In genomic region chr12:949337-950099, GRCh38 we compare ENCODE assay signal across 1 cellular context.
TF ChIP-seq lines count a peak whose summit lies in the region.

TSS of gene RAD52 (minus strand) at chr12:949694. CDS start at chr12:933058, 16,636 bp downstream.

TF ChIP-seq in K562, 482 proteins besides CTCF, POLR2A, EP300 and RAD21 (continued from another document and continues in another):
- TF ChIP-seq ZBTB9 (CRISPR knock-in tag; IDR thresholded peaks at IDR 0.05) (0 out of 2 replicates have a peak, but pooled peaks have one; percentile 57), HMBOX1 (IDR thresholded peaks at IDR 0.05) (peak; percentile 71; the same call in 1 of the 2 replicates), TFE3 (CRISPR knock-in tag; IDR thresholded peaks at IDR 0.05) (no peak), THAP12 (CRISPR knock-in tag; IDR thresholded peaks at IDR 0.05) (no peak), RBFOX2 (IDR thresholded peaks at IDR 0.05; ENCODE audit: low read depth, low read length) (peak; percentile 93), STAG1 (CRISPR knock-in tag; IDR thresholded peaks at IDR 0.05; ENCODE audit: borderline replicate concordance) (peak; percentile 76; the same call in 1 of the 2 replicates), GABPB1 (CRISPR knock-in tag; IDR thresholded peaks at IDR 0.05) (peak; percentile 58), PRDM10 (IDR thresholded peaks at IDR 0.05; ENCODE audit: partially characterized antibody) (peak; percentile 68), ARID2 (IDR thresholded peaks at IDR 0.05) (peak; percentile 48; the same call in 1 of the 2 replicates), ATF2 (CRISPR knock-in tag; IDR thresholded peaks at IDR 0.05) (no peak), CC2D1A (IDR thresholded peaks at IDR 0.05) (peak; percentile 70), MYC (IDR thresholded peaks at IDR 0.05; ENCODE audit: low read depth, low read length) (peak; percentile 35; the same call in 1 of the 2 replicates), MYC (CRISPR knock-in tag; IDR thresholded peaks at IDR 0.05; ENCODE audit: borderline replicate concordance, low read depth) (no peak), NONO (IDR thresholded peaks at IDR 0.05; ENCODE audit: low read depth in 2 of 2, low read length in 1 of 2) (peak in 1 of 2 experiments; percentile 20; a peak in 1 of 4 replicates), PHF20 (IDR thresholded peaks at IDR 0.05; ENCODE audit: partially characterized antibody) (peak; percentile 21), HNRNPLL (IDR thresholded peaks at IDR 0.05; ENCODE audit: low read depth, low read length, poor library complexity, severe bottlenecking) (peak; percentile 70), PTTG1 (tag; IDR thresholded peaks at IDR 0.05; ENCODE audit: low read depth) (no peak), MXD1 (CRISPR knock-in tag; IDR thresholded peaks at IDR 0.05; ENCODE audit: borderline replicate concordance, poor library complexity, severe bottlenecking) (no peak), REST (CRISPR knock-in tag; IDR thresholded peaks at IDR 0.05; ENCODE audit: low read depth) (peak; percentile 46; the same call in 1 of the 2 replicates), ZNF644 (tag; IDR thresholded peaks at IDR 0.05; ENCODE audit: low read depth) (no peak; the same call in 1 of the 2 replicates), UBTF (IDR thresholded peaks at IDR 0.05; ENCODE audit: borderline replicate concordance in 1 of 2, low read depth in 2 of 2, low read length in 2 of 2) (0 out of 4 replicates have a peak, but pooled peaks of 1 of the 2 experiments have one; percentile 42), ATF1 (CRISPR knock-in tag; IDR thresholded peaks at IDR 0.05) (no peak), ATF1 (tag; IDR thresholded peaks at IDR 0.05) (peak; percentile 55), GATAD2B (IDR thresholded peaks at IDR 0.05; ENCODE audit: borderline replicate concordance) (peak; percentile 42; the same call in 1 of the 2 replicates), POLR2AphosphoS5 (IDR thresholded peaks at IDR 0.05; ENCODE audit: control insufficient read depth, insufficient read depth, low read depth, low read length) (peak; percentile 69), GMEB1 (CRISPR knock-in tag; IDR thresholded peaks at IDR 0.05) (peak; percentile 21; the same call in 1 of the 2 replicates), TAF9B (IDR thresholded peaks at IDR 0.05; ENCODE audit: partially characterized antibody) (peak; percentile 61), TBL1XR1 (IDR thresholded peaks at IDR 0.05; ENCODE audit: low read length in 2 of 2) (0 out of 4 replicates have a peak, but pooled peaks of 1 of the 2 experiments have one; percentile 17), FOXK1 (CRISPR knock-in tag; IDR thresholded peaks at IDR 0.05; ENCODE audit: borderline replicate concordance) (no peak), ZNF76 (CRISPR knock-in tag; IDR thresholded peaks at IDR 0.05; ENCODE audit: borderline replicate concordance) (peak; percentile 19; the same call in 1 of the 2 replicates)
